8 cellular contexts compared by ENCODE assay signal in the genomic region with DNA sequence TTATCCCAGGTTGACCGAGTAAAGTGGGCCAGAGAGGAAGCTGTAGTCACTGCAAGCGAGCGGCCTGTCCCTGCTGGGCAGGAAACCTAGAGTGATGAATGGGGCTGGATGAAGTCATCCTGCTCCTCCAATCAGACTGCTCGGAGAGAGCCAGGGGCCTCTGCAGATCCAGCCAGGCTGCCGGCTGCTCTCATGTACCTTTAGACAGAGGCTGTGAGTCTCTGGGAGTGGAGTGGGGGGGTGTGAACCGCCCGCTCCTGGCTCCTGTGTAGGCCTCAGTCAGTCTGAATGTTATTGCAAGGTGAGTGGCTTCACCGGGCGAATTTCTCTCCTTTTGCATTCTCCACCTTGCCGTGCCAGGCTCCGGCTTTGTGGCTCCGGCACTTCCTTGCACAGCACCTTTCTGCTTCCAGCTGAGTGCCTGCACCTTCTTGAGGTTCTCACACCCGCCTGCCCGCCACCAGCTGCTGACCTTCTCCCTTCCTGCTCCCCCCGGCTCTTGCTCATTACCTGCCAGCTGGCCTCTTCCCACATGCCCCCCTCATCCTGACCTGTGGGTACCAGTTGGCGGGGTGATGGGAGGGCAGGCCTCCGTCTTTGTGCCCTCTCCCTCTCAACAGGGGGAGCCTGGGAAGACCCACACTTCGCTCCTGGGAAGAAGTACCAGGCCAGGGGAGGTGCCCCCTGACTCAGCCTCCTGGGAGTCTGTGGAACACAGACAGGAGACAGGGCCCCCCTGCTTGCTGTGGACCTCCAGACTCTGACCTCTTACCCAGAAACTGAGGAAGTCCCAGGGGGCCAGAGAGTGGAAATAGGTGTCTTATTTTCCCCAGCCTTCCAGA.
DNase-seq lines count a peak whose midpoint lies in the region; ATAC-seq and TF ChIP-seq lines count a peak whose summit lies in the region.

No MANE protein-coding gene starts in this region.

- H3K36me3 ChIP-seq in upper lobe of right lung: no peaks in the 10 kb centered on the region

- peak; percentile 79 for DNase-seq in Caki2 (ENCODE audit: low read depth)
- peak; percentile 59 for DNase-seq in NCI-H2196 treated with DMSO at 0.1 percent for 48 hours (lab: John Stamatoyannopoulos, UW; ENCODE audit: unreplicated experiment)
- peak; percentile 78 for DNase-seq in dermis blood vessel endothelial cell
- DNase-seq in midbrain (lab: John Stamatoyannopoulos, UW): peak; percentile 70
- no peak for DNase-seq in upper lobe of right lung
- no peak for DNase-seq in Kasumi-1 (lab: John Stamatoyannopoulos, UW)
- DNase-seq in NCI-H526 treated with DMSO at 0.1 percent for 48 hours (lab: John Stamatoyannopoulos, UW): no peak

- no peak overlapping the region for H3K27ac ChIP-seq in upper lobe of right lung

- no peak for TF ChIP-seq CTCF in upper lobe of right lung (IDR thresholded peaks at IDR 0.05)

- ATAC-seq in upper lobe of right lung (no peak), GM21825 (IDR thresholded peaks at IDR 0.05; ENCODE audit: unreplicated experiment) (no peak)

- no peaks in the 10 kb centered on the region for H3K4me1 ChIP-seq in upper lobe of right lung

- intact Hi-C loops in upper lobe of right lung (cut with DNase I): no loop called here

- H3K4me3 ChIP-seq in upper lobe of right lung: no peak overlapping the region

- in situ Hi-C loops in Caki2 (cut with HindIII; ENCODE audit: low pct_unique_long_range_greater_than_20kb, low sequenced_read_pairs): no loop called here

- peaks cover 6% of the 10 kb centered on the region for H3K27me3 ChIP-seq in upper lobe of right lung

- H3K9me3 ChIP-seq in upper lobe of right lung: no peaks in the 10 kb centered on the region

Comparison
In these comparisons a context has a peak if more than half of its experiments do, and no peak if none do; other contexts are left out.
1. DNase-seq: peak in Caki2 (single experiment), NCI-H2196 treated with DMSO at 0.1 percent for 48 hours (single experiment), dermis blood vessel endothelial cell (single experiment) and midbrain (single experiment); none in upper lobe of right lung (single experiment), Kasumi-1 (0 of 2) and NCI-H526 treated with DMSO at 0.1 percent for 48 hours (single experiment).